Comparison of ENCODE assay signal across 8 cellular contexts in genomic region chr12:6858796-6859195, GRCh38. TPM values are rescaled to one million over a fixed set of nuclear protein-coding genes. Genes with fewer than 3 reads are reported as not detected.
"Had no signal": no experiment of that assay in that cellular context is flagged by ENCODE, and none has a peak within 500 bp of the region (broad histone marks: within the 10 kb centered on the region; RNA-seq: fewer than 3 reads in every experiment).

No MANE protein-coding gene starts in this region.

- H3K27ac ChIP-seq: HL-60 had no signal

- FAIRE-seq: HepG2, HTR-8/SVneo, K562 had no signal

- DNase-seq: IMR-90, KBM-7, KG1 had no signal

- H3K4me3 ChIP-seq: K562 had no signal

RNA-seq across cellular contexts. Expression of gene GNB3, which starts 18.1 kb away (rescaled TPM):
- polyA plus RNA-seq: IgD-negative memory B cell had no signal
